8 cellular contexts compared by ENCODE assay signal in the genomic region with DNA sequence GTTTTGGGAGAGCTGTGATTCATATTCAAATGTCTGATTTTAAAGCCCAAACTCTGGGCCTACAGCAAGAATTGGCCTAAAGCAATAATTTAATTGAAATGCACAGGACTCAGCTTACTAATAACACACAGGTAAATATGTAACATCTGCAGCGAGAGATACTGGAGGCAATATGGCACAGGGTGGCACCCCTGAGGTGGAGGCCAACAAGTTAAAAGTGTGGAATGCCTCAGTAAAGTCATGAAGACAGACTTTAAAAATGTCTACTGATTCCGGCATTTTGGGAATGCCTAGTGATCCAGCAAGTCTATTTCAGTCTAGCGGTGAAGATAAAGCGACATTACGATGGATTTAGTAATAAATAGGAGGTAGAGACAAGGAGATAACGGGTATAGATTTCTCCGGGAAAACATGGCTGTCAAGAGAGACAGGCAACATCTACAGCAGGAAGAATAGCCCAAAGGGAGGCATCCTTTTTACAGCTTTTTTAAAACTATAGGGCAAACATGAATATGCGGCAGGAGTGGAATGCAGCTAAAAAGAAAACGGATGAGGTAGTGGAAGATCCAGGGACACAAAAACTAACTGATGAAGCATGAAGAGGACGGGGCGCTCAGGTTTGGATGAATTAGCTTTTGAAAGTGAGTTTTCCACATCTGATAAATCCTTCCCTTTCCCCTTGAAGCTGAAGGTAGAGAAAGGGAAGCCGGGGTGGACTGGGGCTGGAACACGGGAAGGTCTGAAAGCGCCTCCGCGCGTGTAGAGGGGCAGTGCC.
DNase-seq lines count a peak whose midpoint lies in the region; ATAC-seq and TF ChIP-seq lines count a peak whose summit lies in the region.

No MANE protein-coding gene starts in this region.

- H3K27ac ChIP-seq in OCI-LY1 (ENCODE audit: low read depth, low read length, poor library complexity, severe bottlenecking), result peak overlapping the region; percentile 75
- peak overlapping the region; percentile 94 for H3K27ac ChIP-seq in parathyroid adenoma

- H3K27me3 ChIP-seq in OCI-LY1 (ENCODE audit: insufficient read depth, low read length), result no peaks in the 10 kb centered on the region
- no peaks in the 10 kb centered on the region for H3K27me3 ChIP-seq in parathyroid adenoma (ENCODE audit: control insufficient read depth, insufficient read depth, low read length)

- H2AFZ ChIP-seq in OCI-LY1 (ENCODE audit: low read length) (no peak overlapping the region), parathyroid adenoma (peak overlapping the region; percentile 98)

- peaks cover 23% of the 10 kb centered on the region for H3K79me2 ChIP-seq in OCI-LY1 (ENCODE audit: insufficient read depth, low read length)
- H3K79me2 ChIP-seq in parathyroid adenoma, result peaks cover 2% of the 10 kb centered on the region

- TF ChIP-seq CTCF in OCI-LY1 (IDR thresholded peaks at IDR 0.05; ENCODE audit: low read length), result no peak; the same call in 1 of the 2 replicates
- TF ChIP-seq CTCF in epithelial cell of esophagus (IDR thresholded peaks at IDR 0.05; ENCODE audit: insufficient read depth, low read depth, low read length, missing control alignments), result no peak
- TF ChIP-seq CTCF in parathyroid adenoma (IDR thresholded peaks at IDR 0.05), result no peak

- H3K36me3 ChIP-seq in ES-I3 (ENCODE audit: insufficient read depth, low read length), result no peaks in the 10 kb centered on the region
- H3K36me3 ChIP-seq in OCI-LY1 (ENCODE audit: insufficient read depth, low read length), result peaks cover 5% of the 10 kb centered on the region; the same call in 1 of the 2 replicates
- H3K36me3 ChIP-seq in parathyroid adenoma (ENCODE audit: control insufficient read depth, insufficient read depth, low read length), result no peaks in the 10 kb centered on the region

- H3K9ac ChIP-seq in ES-I3 (ENCODE audit: low read depth, low read length) (peak overlapping the region; percentile 84), OCI-LY1 (ENCODE audit: low read length) (peak overlapping the region; percentile 86), parathyroid adenoma (no peak overlapping the region)

- H4K20me1 ChIP-seq in OCI-LY1 (ENCODE audit: insufficient read depth, low read length), result no peaks in the 10 kb centered on the region

- H3K4me2 ChIP-seq in OCI-LY1 (ENCODE audit: low read length) (peak overlapping the region; percentile 96), parathyroid adenoma (ENCODE audit: low read length) (peak overlapping the region; percentile 87)

- H3K9me2 ChIP-seq in OCI-LY1 (ENCODE audit: low read depth, low read length), result no peaks in the 10 kb centered on the region

- ATAC-seq in HG03354 (IDR thresholded peaks at IDR 0.05; ENCODE audit: poor library complexity, severe bottlenecking, unreplicated experiment) (no peak), GM21576 (IDR thresholded peaks at IDR 0.05; ENCODE audit: unreplicated experiment) (no peak)

- H3K4me1 ChIP-seq in ES-I3 (ENCODE audit: insufficient read depth, low read length) (peaks cover 10% of the 10 kb centered on the region; the same call in 1 of the 2 replicates), OCI-LY1 (ENCODE audit: insufficient read depth, low read length, severe bottlenecking) (peaks cover 45% of the 10 kb centered on the region), parathyroid adenoma (no peaks in the 10 kb centered on the region)

- H3K9me3 ChIP-seq in ES-I3 (ENCODE audit: control insufficient read depth, insufficient read depth, low read length) (no peaks in the 10 kb centered on the region), OCI-LY1 (ENCODE audit: low read length) (no peaks in the 10 kb centered on the region), parathyroid adenoma (ENCODE audit: control insufficient read depth, low read length) (no peaks in the 10 kb centered on the region)

- H3K4me3 ChIP-seq in OCI-LY1 (ENCODE audit: low read depth, low read length, poor library complexity, severe bottlenecking) (peak overlapping the region; percentile 84), epithelial cell of esophagus (ENCODE audit: low read length) (peak overlapping the region; percentile 71), parathyroid adenoma (ENCODE audit: low read depth, low read length) (peak overlapping the region; percentile 63)

- peak; percentile 22 for DNase-seq in epithelial cell of esophagus (ENCODE audit: low read depth)
- no peak for DNase-seq in MV-4-11 (lab: John Stamatoyannopoulos, UW)
- DNase-seq in NCI-H1694 treated with DMSO at 0.1 percent for 48 hours (lab: John Stamatoyannopoulos, UW), result no peak

- no peaks in the 10 kb centered on the region for H3F3A ChIP-seq in OCI-LY1 (ENCODE audit: insufficient read depth, low read length)
